In the genomic region with DNA sequence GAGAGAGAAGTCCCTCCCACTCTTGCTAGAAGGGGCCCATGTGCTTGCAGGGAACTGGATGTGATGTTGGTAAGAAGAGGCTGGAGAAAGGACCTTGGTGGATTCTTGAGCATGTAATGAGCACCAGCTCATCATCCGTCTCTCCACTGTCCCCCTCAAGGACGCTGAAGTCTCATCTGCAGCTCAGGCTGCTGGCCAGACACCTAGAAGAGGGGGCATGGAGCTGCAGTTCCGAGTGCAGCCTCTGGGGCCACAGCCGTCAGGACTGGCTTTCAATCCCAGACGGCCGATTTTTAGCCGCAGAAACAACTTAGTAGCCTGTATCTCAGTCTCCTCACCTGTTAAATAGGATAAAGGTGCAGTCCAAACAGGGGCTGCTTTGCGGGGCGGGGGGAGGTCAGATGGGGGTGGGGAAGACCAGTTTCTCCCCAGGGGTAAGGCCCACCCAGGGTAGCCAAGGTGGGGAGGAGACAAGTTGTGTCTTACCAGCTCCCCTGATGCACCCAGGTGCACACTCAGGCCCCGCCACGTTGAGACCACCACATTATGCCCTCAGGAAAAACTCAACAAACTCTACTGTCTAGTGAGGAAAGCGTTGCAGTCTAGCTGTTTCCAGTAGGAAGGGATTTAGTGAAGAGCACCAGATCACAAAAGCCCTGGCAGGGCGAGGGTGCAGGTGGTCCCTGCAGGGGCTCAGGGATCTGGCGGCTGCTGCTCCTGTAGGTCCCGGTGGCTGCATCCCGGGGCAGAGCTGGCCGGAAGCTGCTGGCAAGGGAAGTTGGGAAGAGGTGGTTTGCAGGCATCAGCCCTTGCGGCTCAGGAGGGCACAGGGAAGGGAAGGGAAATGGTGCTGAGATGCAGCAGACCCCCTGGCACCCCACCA, we compare ENCODE assay signal across 8 cellular contexts. TPM values are rescaled to one million over a fixed set of nuclear protein-coding genes. Genes with fewer than 3 reads are reported as not detected.
A peak's percentile ranks its signal among the peaks of the same experiment; 100 is the strongest.
DNase-seq lines count a peak whose midpoint lies in the region; ATAC-seq and TF ChIP-seq lines count a peak whose summit lies in the region.

No MANE protein-coding gene starts in this region.

- H3K4me1 ChIP-seq in BE2C, result no peaks in the 10 kb centered on the region

- TF ChIP-seq CTCF in BE2C (IDR thresholded peaks at IDR 0.05; ENCODE audit: low read depth, low read length) (peak; percentile 54), GM20000 (IDR thresholded peaks at IDR 0.05; ENCODE audit: extremely low read depth, missing control alignments) (peak; percentile 72)

- no peaks in the 10 kb centered on the region for H3K36me3 ChIP-seq in BE2C

- H3K9me3 ChIP-seq in BE2C, result no peaks in the 10 kb centered on the region

- H3K4me3 ChIP-seq in BE2C (ENCODE audit: low read depth, low read length), result no peak overlapping the region

- no peaks in the 10 kb centered on the region for H3K27me3 ChIP-seq in BE2C

- ATAC-seq in GM18870 (IDR thresholded peaks at IDR 0.05; ENCODE audit: unreplicated experiment) (no peak), GM19328 (IDR thresholded peaks at IDR 0.05; ENCODE audit: unreplicated experiment) (no peak)

- peak; percentile 66 for DNase-seq in BE2C
- DNase-seq in GM20000 (ENCODE audit: low spot score), result peak; percentile 71
- DNase-seq in SHP77 (lab: John Stamatoyannopoulos, UW), result peak; percentile 67 to 72
- peak; percentile 41 for DNase-seq in amniotic epithelial cell (ENCODE audit: low read depth)
- DNase-seq in iPS-NIHi11 (ENCODE audit: low spot score), result peak; percentile 81
- DNase-seq in stimulated activated CD4-positive, alpha-beta T cell treated with anti-CD3 and anti-CD28 coated beads, Interleukin-2, amount 100 ng/mL, for 48 hours, result peak; percentile 54 to 57

RNA-seq across cellular contexts. Expression of a gene that starts 29.5 kb away (rescaled TPM):
- 2.6 TPM for polyA plus RNA-seq in BE2C (2012; ENCODE audit: insufficient read depth, insufficient read length, low read depth)

RNA-seq across cellular contexts. Expression of a gene that starts 43.6 kb away (rescaled TPM):
- 0.88 TPM for polyA plus RNA-seq in BE2C (2012; ENCODE audit: insufficient read depth, insufficient read length, low read depth)
